ENCODE assay signal across 8 cellular contexts in the genomic region with DNA sequence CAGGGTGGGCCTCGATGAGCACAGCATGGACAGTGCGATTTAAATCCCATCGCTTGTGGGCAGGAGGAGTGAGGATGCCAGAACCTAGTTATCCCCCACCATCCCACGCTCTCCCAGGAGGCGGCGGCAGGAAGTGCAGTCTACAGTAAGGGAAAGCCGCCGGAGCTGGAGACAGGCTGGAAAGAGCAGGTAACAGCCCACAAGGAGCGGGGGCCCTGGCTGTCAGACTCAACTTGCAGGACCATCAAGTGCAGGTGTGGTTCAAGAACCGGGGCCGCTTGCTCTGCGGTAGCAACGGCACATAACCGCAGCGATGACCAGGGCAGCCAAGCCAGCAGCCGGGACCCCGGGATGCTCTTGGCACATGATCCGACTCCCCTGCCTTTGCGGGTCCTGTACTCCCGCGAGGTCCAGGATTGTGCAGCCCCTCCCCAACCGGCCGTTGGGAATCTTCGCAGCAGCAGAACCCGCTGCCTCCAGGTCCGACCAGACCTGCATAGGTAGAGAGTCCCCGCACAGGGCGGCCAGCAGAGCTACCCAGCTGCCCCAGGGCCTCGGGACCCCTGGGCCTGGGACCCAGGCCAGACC.
A peak's percentile ranks its signal among the peaks of the same experiment; 100 is the strongest.
DNase-seq lines count a peak whose midpoint lies in the region; ATAC-seq and TF ChIP-seq lines count a peak whose summit lies in the region.

No MANE protein-coding gene starts in this region.

- H3K27ac ChIP-seq in mesodermal cell (ENCODE audit: low read depth, low read length, severe bottlenecking) (peak overlapping the region; percentile 57), transverse colon (peak overlapping the region in 1 of 4 donors; percentile 10)

- in situ Hi-C loops in transverse colon (cut with MboI; ENCODE audit: low pct_ligation_motif_present in 1 of 4, low pct_unique_long_range_greater_than_20kb in 1 of 4, low sequenced_read_pairs in 3 of 4) = no loop called here

- H3K27me3 ChIP-seq in endocrine pancreas (ENCODE audit: control insufficient read depth, insufficient read depth, low read length) (no peaks in the 10 kb centered on the region), transverse colon (peaks cover 32% of the 10 kb centered on the region)

- DNase-seq in AG08395 (ENCODE audit: low spot score) (peak; percentile 25), NCI-H69 (lab: John Stamatoyannopoulos, UW) (peak; percentile 1), transverse colon (peak; percentile 33), NK-92 (lab: John Stamatoyannopoulos, UW; ENCODE audit: unreplicated experiment) (no peak)

- WGBS in mesodermal cell (ENCODE audit: insufficient coverage in 2 of 2), 2 experiments = 4 to 6% methylated on average over 24 to 28 of the region's 29 CpGs
- 21% methylated on average over 24 of the region's 29 CpGs; no CpG with 5 or more reads in 1 of the 2 donors for WGBS in transverse colon (ENCODE audit: low coverage in 1 of 2), 2 donors

- H3K9ac ChIP-seq in endocrine pancreas (ENCODE audit: control insufficient read depth, insufficient read depth, low read length) = peak overlapping the region; percentile 83

- H3K36me3 ChIP-seq in endocrine pancreas (ENCODE audit: control insufficient read depth, insufficient read depth, low read length) (no peaks in the 10 kb centered on the region), mesodermal cell (ENCODE audit: control insufficient read depth, insufficient read depth, low read length) (no peaks in the 10 kb centered on the region), transverse colon (no peaks in the 10 kb centered on the region)

- no peak for TF ChIP-seq POLR2A in transverse colon (IDR thresholded peaks at IDR 0.05)

- TF ChIP-seq CTCF in transverse colon (IDR thresholded peaks at IDR 0.05) = peak; percentile 18 to 40 (median 29)

- ATAC-seq in GM19395 (IDR thresholded peaks at IDR 0.05; ENCODE audit: unreplicated experiment) (peak; percentile 14), GM21360 (IDR thresholded peaks at IDR 0.05; ENCODE audit: unreplicated experiment) (no peak)

- no peak for TF ChIP-seq EP300 in transverse colon (IDR thresholded peaks at IDR 0.05; ENCODE audit: low read depth)

- intact Hi-C loops in transverse colon (cut with DNase I; ENCODE audit: low total_unique reads) = no loop called here

- H3K9me3 ChIP-seq in endocrine pancreas (ENCODE audit: control insufficient read depth, low read length) (no peaks in the 10 kb centered on the region), mesodermal cell (ENCODE audit: control insufficient read depth, low read length) (no peaks in the 10 kb centered on the region), transverse colon (no peaks in the 10 kb centered on the region)

- H3K4me1 ChIP-seq in endocrine pancreas (ENCODE audit: control insufficient read depth, insufficient read depth, low read length) (no peaks in the 10 kb centered on the region), mesodermal cell (ENCODE audit: control insufficient read depth, insufficient read depth, low read length, poor library complexity, severe bottlenecking) (peaks cover 3% of the 10 kb centered on the region), transverse colon (peaks cover 0 to 15% (median 10%) of the 10 kb centered on the region in 4 donors)

- peak overlapping the region; percentile 24 for H3K4me3 ChIP-seq in endocrine pancreas (ENCODE audit: control insufficient read depth, insufficient read depth, low read length)
- H3K4me3 ChIP-seq in mesodermal cell (ENCODE audit: extremely low read depth, insufficient read depth, low read length, poor library complexity, severe bottlenecking) = peak overlapping the region; percentile 47
- H3K4me3 ChIP-seq in transverse colon = peak overlapping the region in 3 of 4 donors; percentile 24 to 44 (median 37)
